Comparison of ENCODE assay signal across 17 cellular contexts in genomic region chr12:115570271-115570777, GRCh38.
DNase-seq lines count a peak whose midpoint lies in the region; ATAC-seq, FAIRE-seq and TF ChIP-seq lines count a peak whose summit lies in the region.
"Had no signal": no experiment of that assay in that cellular context is flagged by ENCODE, and none has a peak within 500 bp of the region (broad histone marks: within the 10 kb centered on the region; RNA-seq: fewer than 3 reads in every experiment).

No MANE protein-coding gene starts in this region.

- no peaks in the 10 kb centered on the region for H3K4me1 ChIP-seq in astrocyte (ENCODE audit: insufficient read depth, low read length)
- H3K4me1 ChIP-seq: upper lobe of right lung had no signal

- peak overlapping the region; percentile 81 for H2AFZ ChIP-seq in astrocyte (ENCODE audit: low read depth, low read length)

- CTCF ChIA-PET in AG04449 (lab: Yijun Ruan, JAX), result no interaction called here

- no peaks in the 10 kb centered on the region for H4K20me1 ChIP-seq in astrocyte (ENCODE audit: insufficient read depth, low read length)

- DNase-seq in AG04449 (ENCODE audit: low read depth, low spot score) (no peak), HTR-8/SVneo (ENCODE audit: insufficient read length, low spot score) (peak; percentile 64), astrocyte (ENCODE audit: low read depth) (peak; percentile 62), iris pigment epithelial cell (ENCODE audit: low read depth) (peak; percentile 54), T-helper 9 cell (no peak), NCI-H2081 (lab: John Stamatoyannopoulos, UW) (no peak), NCI-H2196 (lab: John Stamatoyannopoulos, UW; ENCODE audit: unreplicated experiment) (no peak)
- DNase-seq: activated CD8-positive, alpha-beta memory T cell treated with anti-CD3 and anti-CD28 coated beads for 24 hours; activated naive CD4-positive, alpha-beta T cell treated with Interleukin-2 at 50 U/mL for 16 hours; cerebellar nuclear complex; DMS53; erythroblast; NCI-H2171; upper lobe of right lung had no signal

- no peak for ATAC-seq in HG03342 (IDR thresholded peaks at IDR 0.05; ENCODE audit: unreplicated experiment)
- ATAC-seq: upper lobe of right lung had no signal

- TF ChIP-seq CTCF in AG04449 (IDR thresholded peaks at IDR 0.05; ENCODE audit: insufficient read depth, low read length, missing control alignments) (no peak), astrocyte (IDR thresholded peaks at IDR 0.05; ENCODE audit: insufficient read depth, low read depth, low read length) (no peak)

- POLR2A ChIA-PET in AG04449 (lab: Yijun Ruan, JAX), result no interaction called here

- H3K27me3 ChIP-seq in astrocyte (ENCODE audit: insufficient read depth, low read length), result no peaks in the 10 kb centered on the region
- H3K27me3 ChIP-seq: upper lobe of right lung had no signal

- H3K27ac Mint-ChIP-seq in astrocyte (ENCODE audit: unreplicated experiment), result no peak overlapping the region

- no peaks in the 10 kb centered on the region for H3K36me3 ChIP-seq in astrocyte (ENCODE audit: insufficient read depth, low read length)
- H3K36me3 ChIP-seq: upper lobe of right lung had no signal

- FAIRE-seq in HTR-8/SVneo (lab: Jason Lieb, UNC), result no peak
- FAIRE-seq in astrocyte (lab: Jason Lieb, UNC), result no peak
- FAIRE-seq: GM12892, TTC549 had no signal

- H3K9me3 Mint-ChIP-seq in astrocyte (ENCODE audit: unreplicated experiment), result peaks cover 6% of the 10 kb centered on the region

- no peaks in the 10 kb centered on the region for H3K79me2 ChIP-seq in astrocyte (ENCODE audit: insufficient read depth, low read length)

- H3K36me3 Mint-ChIP-seq in astrocyte (ENCODE audit: low read depth, unreplicated experiment), result no peaks in the 10 kb centered on the region

- peak overlapping the region; percentile 64 for H3K9ac ChIP-seq in astrocyte (ENCODE audit: low read length)

- peaks cover 32% of the 10 kb centered on the region for H3K27me3 Mint-ChIP-seq in astrocyte (ENCODE audit: low read depth, unreplicated experiment)

- no peaks in the 10 kb centered on the region for H3K4me1 Mint-ChIP-seq in astrocyte (ENCODE audit: low read depth, unreplicated experiment)

- H3K9me3 ChIP-seq in astrocyte (ENCODE audit: insufficient read depth, low read depth, low read length), result no peaks in the 10 kb centered on the region
- H3K9me3 ChIP-seq: upper lobe of right lung had no signal

- H3K4me3 Mint-ChIP-seq in astrocyte (ENCODE audit: unreplicated experiment), result no peak overlapping the region

- no peak overlapping the region for H3K27ac ChIP-seq in astrocyte (ENCODE audit: low read depth, low read length)
- H3K27ac ChIP-seq: upper lobe of right lung had no signal

- H3K4me2 ChIP-seq in astrocyte (ENCODE audit: low read length), result peak overlapping the region; percentile 91

- H3K4me3 ChIP-seq in AG04449 (ENCODE audit: low read depth, low read length) (peak overlapping the region; percentile 9; the same call in 1 of the 2 replicates), astrocyte (ENCODE audit: insufficient read depth, low read depth, low read length) (peak overlapping the region; percentile 57)
- H3K4me3 ChIP-seq: upper lobe of right lung had no signal

Comparison
In these comparisons a context has a peak if more than half of its experiments do, and no peak if none do; other contexts are left out.
1. DNase-seq: peak in HTR-8/SVneo (single experiment), astrocyte (single experiment) and iris pigment epithelial cell (single experiment); none in AG04449 (single experiment), T-helper 9 cell (single experiment), NCI-H2081 (0 of 2) and NCI-H2196 (single experiment).